ENCODE assay signal across 1 cellular context in genomic region chr7:100949227-100949930, GRCh38.
TF ChIP-seq lines count a peak whose summit lies in the region.

Gene MUC3A (plus strand): TSS chr7:100949534. CDS start chr7:100949625, 91 bp downstream.

TF ChIP-seq in GM23338, 12 proteins besides CTCF, POLR2A, EP300 and RAD21 (continued from another document):
- TF ChIP-seq ZNF462 (CRISPR knock-in tag; IDR thresholded peaks at IDR 0.05), result no peak
